22 cellular contexts compared by ENCODE assay signal in genomic region chr22:27829620-27830019, GRCh38. TPM values are rescaled to one million over a fixed set of nuclear protein-coding genes. Genes with fewer than 3 reads are reported as not detected.
"Had no signal": no experiment of that assay in that cellular context is flagged by ENCODE, and none has a peak within 500 bp of the region (broad histone marks: within the 10 kb centered on the region; RNA-seq: fewer than 3 reads in every experiment).

No MANE protein-coding gene starts in this region.

- ATAC-seq: Panc1, PC-3 had no signal

- H3K9ac ChIP-seq: KMS-11, SK-N-SH had no signal

- H3K4me2 ChIP-seq: KMS-11, SK-N-SH had no signal

- DNase-seq: IMR-90, Kasumi-1, MM.1S, NCI-H1092 treated with DMSO at 0.1 percent for 48 hours, NCI-H1436, NCI-H187, NCI-H2029, NCI-H2081 treated with DMSO at 0.1 percent for 48 hours, NCI-H2171, NCI-H226, NCI-H446, NCI-H510A, NCI-H524 treated with DMSO at 0.1 percent for 48 hours, NCI-H69, NCI-H774, PC-3, SHP77, SK-N-SH had no signal

- H3K9me3 ChIP-seq: SK-N-SH had no signal

- H3K27ac ChIP-seq: KMS-11, RWPE1 had no signal

RNA-seq across cellular contexts. Expression of gene MN1, which starts 28.1 kb away (rescaled TPM):
- total RNA-seq: HT-29 had no signal
